In the genomic region with DNA sequence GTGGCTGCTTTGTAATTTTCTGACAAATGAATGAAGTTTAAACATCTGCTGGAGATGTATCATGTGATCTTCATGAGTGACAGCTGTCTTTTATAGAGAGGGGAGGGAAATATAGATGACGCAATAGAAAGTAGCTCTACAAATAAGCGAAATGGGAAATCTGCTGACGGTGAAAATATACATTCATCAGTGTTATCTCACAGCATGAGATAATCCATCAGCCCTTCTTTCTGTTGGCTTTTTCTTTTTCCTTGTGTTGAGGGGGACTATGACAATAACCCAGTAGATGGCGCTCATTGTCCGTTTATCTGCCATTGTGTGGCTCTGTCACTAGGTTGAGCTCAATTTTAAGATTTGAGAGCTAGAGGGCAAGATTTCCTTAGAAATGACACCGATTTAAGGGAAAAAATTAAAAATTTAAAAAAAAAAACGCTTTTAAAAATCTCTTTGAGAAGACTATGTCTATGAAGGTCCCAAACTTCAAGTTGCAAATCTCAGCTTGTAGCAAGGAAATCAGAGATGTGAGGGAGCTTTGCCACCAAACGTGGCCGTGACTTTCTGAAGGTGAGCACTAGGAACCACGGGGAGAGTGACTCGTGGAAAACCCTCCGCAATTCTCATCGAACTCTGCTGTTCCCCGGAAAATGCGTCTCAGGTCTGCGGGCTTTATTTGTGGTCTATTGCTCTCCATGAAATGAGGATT, we compare ENCODE assay signal across 8 cellular contexts.
DNase-seq lines count a peak whose midpoint lies in the region; ATAC-seq and TF ChIP-seq lines count a peak whose summit lies in the region.

No MANE protein-coding gene starts in this region.

- H3K4me3 ChIP-seq in NT2/D1 (ENCODE audit: insufficient read length, low read depth) (no peak overlapping the region), foreskin fibroblast (ENCODE audit: low read depth in 1 of 2, low read length in 2 of 2) (peak overlapping the region in 1 of 2 donors; percentile 29), ovary (no peak overlapping the region)

- BruUV-seq in Calu3 (replicated peaks; lab: Mats Ljungman, UMichigan): no TSS peak

- 32 to 45% (median 39%) methylated on average over 16 of the region's 16 CpGs for WGBS in ovary, 3 donors

- no peak overlapping the region for H3K4me3 Mint-ChIP-seq in Calu3 (ENCODE audit: low read depth, unreplicated experiment)

- H3K9me3 ChIP-seq in NT2/D1 (ENCODE audit: insufficient read depth, low read length): no peaks in the 10 kb centered on the region
- no peaks in the 10 kb centered on the region for H3K9me3 ChIP-seq in ovary

- intact Hi-C loops in Calu3 (cut with micrococcal nuclease; ENCODE audit: unreplicated experiment): loop anchor here (1.0 to 10.0 kb wide), 8 partner anchors 231 to 1780 kb away; no protein-coding TSS in a partner anchor
- intact Hi-C loops in ovary (cut with DNase I): loop anchor here in 3 of 4 donors (2.0 to 10.0 kb wide), 3 partner anchors 161 to 289 kb away; a partner anchor contains a TSS

- CTCF ChIA-PET in Calu3 (lab: Charles Lee): interaction anchor here (0.6 to 1.4 kb wide), 16 partner anchors 9 to 1779 kb away, joined by 3 to 42 read pairs (median 4); a partner anchor contains a TSS

- peak; percentile 71 for DNase-seq in Calu3
- DNase-seq in GM19240 (ENCODE audit: insufficient read length, low spot score): peak; percentile 29
- peak; percentile 51 for DNase-seq in NT2/D1 (ENCODE audit: low read depth, low spot score)
- DNase-seq in activated T-helper 1 cell treated with Interleukin-2 at 50 U/mL for 16 hours (ENCODE audit: low read depth): peak; percentile 13
- DNase-seq in foreskin fibroblast: peak; percentile 48 to 84
- DNase-seq in ovary: peak in 4 of 5 donors; percentile 49 to 76 (median 61)

- H3K27me3 Mint-ChIP-seq in Calu3 (ENCODE audit: unreplicated experiment): peaks cover 35% of the 10 kb centered on the region

- no peak overlapping the region for H3K27ac Mint-ChIP-seq in Calu3 (ENCODE audit: unreplicated experiment)

- H3K4me1 ChIP-seq in NT2/D1 (ENCODE audit: insufficient read depth, insufficient read length): no peaks in the 10 kb centered on the region
- no peaks in the 10 kb centered on the region for H3K4me1 ChIP-seq in ovary (ENCODE audit: insufficient read depth)

- H3K27me3 ChIP-seq in NT2/D1 (ENCODE audit: insufficient read depth, insufficient read length) (no peaks in the 10 kb centered on the region), ovary (no peaks in the 10 kb centered on the region)

- ATAC-seq in HG03521 (IDR thresholded peaks at IDR 0.05; ENCODE audit: unreplicated experiment) (peak; percentile 71), HG02571 (IDR thresholded peaks at IDR 0.05; ENCODE audit: unreplicated experiment) (no peak)

- TF ChIP-seq CTCF in Calu3 (IDR thresholded peaks at IDR 0.05; ENCODE audit: unreplicated experiment): peak; percentile 48
- TF ChIP-seq CTCF in foreskin fibroblast (IDR thresholded peaks at IDR 0.05; ENCODE audit: low read depth, low read length): peak; percentile 70
- TF ChIP-seq CTCF in ovary (IDR thresholded peaks at IDR 0.05): peak; percentile 41 to 91 (median 86)

- H3K9me3 Mint-ChIP-seq in Calu3 (ENCODE audit: low read depth, unreplicated experiment): no peaks in the 10 kb centered on the region

- H3K36me3 ChIP-seq in NT2/D1 (ENCODE audit: insufficient read depth, insufficient read length, low read length) (no peaks in the 10 kb centered on the region), ovary (no peaks in the 10 kb centered on the region)

- no peaks in the 10 kb centered on the region for H3K4me1 Mint-ChIP-seq in Calu3 (ENCODE audit: low read depth, unreplicated experiment)

- H3K27ac ChIP-seq in ovary: no peak overlapping the region

- no peak overlapping the region for H3K9ac ChIP-seq in NT2/D1 (ENCODE audit: insufficient read length, low read depth)

- TF ChIP-seq EP300 in ovary (IDR thresholded peaks at IDR 0.05): no peak

- no peaks in the 10 kb centered on the region for H3K36me3 Mint-ChIP-seq in Calu3 (ENCODE audit: insufficient read depth, unreplicated experiment)

- no peak for TF ChIP-seq POLR2A in ovary (IDR thresholded peaks at IDR 0.05)

Comparison
In these comparisons a context has a peak if more than half of its experiments do, and no peak if none do; other contexts are left out.
1. DNase-seq: peak in every context shown above with its lines; median percentile 71 in Calu3; 66 in foreskin fibroblast; 61 in ovary; 51 in NT2/D1; 29 in GM19240; 13 in activated T-helper 1 cell treated with Interleukin-2 at 50 U/mL for 16 hours.